Comparison of ENCODE assay signal across 8 cellular contexts in the genomic region with DNA sequence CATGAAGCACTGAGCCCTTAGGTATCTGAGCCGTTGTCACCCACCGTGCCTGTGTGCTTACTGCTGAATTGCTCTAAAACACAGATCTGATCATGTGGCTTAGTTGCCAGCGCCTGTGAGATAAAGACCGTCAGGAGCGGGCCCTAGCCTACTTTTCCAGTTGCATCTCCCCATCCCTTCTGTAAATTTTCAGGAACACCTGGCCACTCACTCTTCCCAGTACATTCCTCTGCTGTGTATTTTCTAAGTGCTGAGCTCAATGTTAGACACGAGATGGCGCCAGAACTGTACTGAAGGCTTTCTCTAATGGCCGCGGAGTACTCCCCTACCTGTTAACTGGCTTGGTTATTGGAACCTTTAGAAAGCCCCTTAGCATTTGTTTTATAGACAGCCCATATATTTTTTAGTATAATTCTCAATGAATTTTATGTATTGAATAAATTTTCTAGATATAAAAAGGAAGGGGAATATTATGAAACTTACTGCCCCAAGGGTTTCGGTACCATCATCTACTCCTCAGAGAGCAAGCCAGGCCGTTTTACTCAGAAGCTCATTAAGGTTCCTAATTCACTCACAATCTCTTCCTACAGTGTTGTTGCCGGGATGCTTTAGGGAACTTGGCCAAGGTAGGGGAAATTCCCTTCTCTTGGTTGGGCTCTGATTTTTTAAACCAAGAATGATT. TPM values are rescaled to one million over a fixed set of nuclear protein-coding genes. Genes with fewer than 3 reads are reported as not detected.
DNase-seq lines count a peak whose midpoint lies in the region; ATAC-seq and TF ChIP-seq lines count a peak whose summit lies in the region.

No MANE protein-coding gene starts in this region.

- TF ChIP-seq EP300 in gastroesophageal sphincter (IDR thresholded peaks at IDR 0.05), result no peak

- H3K4me2 ChIP-seq in osteoblast (ENCODE audit: insufficient read depth, low read length), result peak overlapping the region; percentile 93

- peak overlapping the region; percentile 96 for H2AFZ ChIP-seq in osteoblast (ENCODE audit: low read length)

- H4K20me1 ChIP-seq in osteoblast (ENCODE audit: insufficient read depth, low read length), result no peaks in the 10 kb centered on the region

- TF ChIP-seq POLR2A in gastroesophageal sphincter (IDR thresholded peaks at IDR 0.05), result no peak

- H3K4me3 ChIP-seq in gastroesophageal sphincter (peak overlapping the region; percentile 55 to 56), osteoblast (ENCODE audit: insufficient read depth, low read length) (peak overlapping the region; percentile 78)

- H3K4me1 ChIP-seq in gastroesophageal sphincter (peaks cover 0 to 23% (median 11%) of the 10 kb centered on the region in 3 donors), osteoblast (ENCODE audit: insufficient read depth, low read length) (peaks cover 9% of the 10 kb centered on the region)

- ATAC-seq in HG03439 (IDR thresholded peaks at IDR 0.05; ENCODE audit: unreplicated experiment), result peak; percentile 48
- ATAC-seq in gastroesophageal sphincter, result no peak
- no peak for ATAC-seq in HG03457 (IDR thresholded peaks at IDR 0.05; ENCODE audit: unreplicated experiment)
- ATAC-seq in HG03135 (IDR thresholded peaks at IDR 0.05; ENCODE audit: unreplicated experiment), result no peak

- H3K27me3 ChIP-seq in gastroesophageal sphincter (no peaks in the 10 kb centered on the region), osteoblast (ENCODE audit: insufficient read depth, low read length) (peaks cover 9% of the 10 kb centered on the region)

- H3K36me3 ChIP-seq in gastroesophageal sphincter (no peaks in the 10 kb centered on the region), osteoblast (ENCODE audit: insufficient read depth, low read length) (no peaks in the 10 kb centered on the region)

- H3K79me2 ChIP-seq in osteoblast (ENCODE audit: insufficient read depth, low read length), result no peaks in the 10 kb centered on the region

- peak; percentile 70 for DNase-seq in EH (ENCODE audit: low read depth)
- DNase-seq in NOMO-1 treated with DMSO at 0.1 percent for 48 hours (lab: John Stamatoyannopoulos, UW; ENCODE audit: unreplicated experiment), result peak; percentile 65
- peak; percentile 28 for DNase-seq in activated T-helper 9 cell treated with anti-CD3 and anti-CD28 coated beads, Interleukin-2, amount 50 U/mL, for 16 hours (ENCODE audit: low read depth)
- DNase-seq in osteoblast (ENCODE audit: insufficient read length, low spot score, missing footprints), result peak; percentile 87

- H3K9me3 ChIP-seq in gastroesophageal sphincter, result peaks cover 0 to 21% (median 0%) of the 10 kb centered on the region in 3 donors
- H3K9me3 ChIP-seq in osteoblast (ENCODE audit: low read depth, low read length), result no peaks in the 10 kb centered on the region

- peak overlapping the region in 1 of 4 donors; percentile 85 for H3K27ac ChIP-seq in gastroesophageal sphincter
- no peak overlapping the region for H3K27ac ChIP-seq in osteoblast (ENCODE audit: low read depth, low read length)

- TF ChIP-seq CTCF in gastroesophageal sphincter (IDR thresholded peaks at IDR 0.05) (peak in 3 of 4 experiments; percentile 50 to 74 (median 61)), osteoblast (IDR thresholded peaks at IDR 0.05; ENCODE audit: extremely low read depth, low read depth, low read length) (peak; percentile 83)

- WGBS in gastroesophageal sphincter (ENCODE audit: low coverage in 1 of 2), 2 donors, result 21 to 40% methylated on average over 5 to 12 of the region's 12 CpGs

RNA-seq across cellular contexts. Expression of a gene that starts 16.7 kb away (rescaled TPM):
- total RNA-seq in gastroesophageal sphincter (under 1 TPM in 2 of 4 donors, not detected in 2; 0.13 to 0.77 TPM), osteoblast (not detected in 2 replicates)

Comparison
In these comparisons a context has a peak if more than half of its experiments do, and no peak if none do; other contexts are left out.
1. DNase-seq: peak in every context shown above with its lines; median percentile 87 in osteoblast; 70 in EH; 65 in NOMO-1 treated with DMSO at 0.1 percent for 48 hours; 28 in activated T-helper 9 cell treated with anti-CD3 and anti-CD28 coated beads, Interleukin-2, amount 50 U/mL, for 16 hours.